Comparison of ENCODE assay signal across 1 cellular context in the genomic region with DNA sequence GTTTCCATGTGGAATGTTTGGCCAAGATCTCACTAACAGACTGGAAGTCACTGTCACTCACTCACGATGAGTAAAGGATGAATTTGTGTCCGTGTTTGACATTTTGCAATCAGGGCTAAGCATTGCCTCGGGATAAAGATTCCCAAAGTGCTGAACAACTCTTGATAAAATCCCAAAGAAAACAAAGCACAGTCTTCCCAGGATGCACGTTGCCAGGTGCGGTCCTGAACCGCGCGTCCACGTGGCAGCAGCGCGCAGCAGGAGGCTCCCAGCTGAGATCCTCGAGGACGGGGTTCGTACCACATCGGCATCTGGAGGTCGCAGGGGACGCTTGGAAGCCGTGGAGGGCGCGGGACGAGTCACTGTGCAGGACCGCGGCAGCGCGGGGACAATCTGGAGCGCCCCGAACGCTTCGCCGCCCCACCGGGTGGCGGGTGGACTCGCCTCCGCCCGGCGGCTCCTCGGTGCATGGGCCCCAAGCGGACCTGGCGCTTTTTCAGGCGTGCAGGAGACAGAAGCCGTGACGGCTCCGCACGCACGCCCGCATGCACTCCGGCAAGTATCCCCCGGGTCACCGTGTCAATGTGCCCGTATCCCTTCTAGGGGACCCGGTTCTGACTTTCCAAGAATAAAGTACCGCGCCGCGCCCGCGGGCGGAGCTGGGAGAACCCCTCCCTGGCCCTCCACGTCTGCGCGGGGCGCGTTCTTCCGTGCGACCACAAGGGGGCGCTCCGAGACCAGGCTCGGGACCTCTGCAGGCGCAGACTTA.
TF ChIP-seq lines count a peak whose summit lies in the region.

No MANE protein-coding gene starts in this region.

TF ChIP-seq in HepG2, 621 proteins besides CTCF, POLR2A, EP300 and RAD21 (continued from another document and continues in another):
- TF ChIP-seq ZNF567 (CRISPR knock-in tag; IDR thresholded peaks at IDR 0.05; ENCODE audit: borderline replicate concordance) = peak; percentile 73; the same call in 1 of the 2 replicates
- TF ChIP-seq TMF1 (CRISPR knock-in tag; IDR thresholded peaks at IDR 0.05; ENCODE audit: low read depth) = peak; percentile 66; the same call in 1 of the 2 replicates
- no peak for TF ChIP-seq SP140L (CRISPR knock-in tag; IDR thresholded peaks at IDR 0.05; ENCODE audit: borderline replicate concordance)
- TF ChIP-seq HOXA5 (CRISPR knock-in tag; IDR thresholded peaks at IDR 0.05) = peak; percentile 32
- no peak; the same call in 1 of the 2 replicates for TF ChIP-seq TCF7 (IDR thresholded peaks at IDR 0.05; ENCODE audit: low read depth)
- 0 out of 2 replicates have a peak, but pooled peaks have one; percentile 10 for TF ChIP-seq MAF1 (CRISPR knock-in tag; IDR thresholded peaks at IDR 0.05; ENCODE audit: borderline replicate concordance)
- TF ChIP-seq CBX1 (IDR thresholded peaks at IDR 0.05; ENCODE audit: low read depth) = no peak
- TF ChIP-seq, protein P1, sequence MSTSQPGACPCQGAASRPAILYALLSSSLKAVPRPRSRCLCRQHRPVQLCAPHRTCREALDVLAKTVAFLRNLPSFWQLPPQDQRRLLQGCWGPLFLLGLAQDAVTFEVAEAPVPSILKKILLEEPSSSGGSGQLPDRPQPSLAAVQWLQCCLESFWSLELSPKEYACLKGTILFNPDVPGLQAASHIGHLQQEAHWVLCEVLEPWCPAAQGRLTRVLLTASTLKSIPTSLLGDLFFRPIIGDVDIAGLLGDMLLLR (CRISPR knock-in tag; IDR thresholded peaks at IDR 0.05) = peak; percentile 96
- peak; percentile 98; the same call in 1 of the 2 replicates for TF ChIP-seq ZNF235 (CRISPR knock-in tag; IDR thresholded peaks at IDR 0.05; ENCODE audit: borderline replicate concordance)
- TF ChIP-seq NFRKB (IDR thresholded peaks at IDR 0.05) = no peak
- TF ChIP-seq GATA4 (IDR thresholded peaks at IDR 0.05; ENCODE audit: borderline replicate concordance, low read depth) = no peak
- peak; percentile 82; the same call in 1 of the 2 replicates for TF ChIP-seq ZBTB42 (CRISPR knock-in tag; IDR thresholded peaks at IDR 0.05)
- TF ChIP-seq ZFP41 (CRISPR knock-in tag; IDR thresholded peaks at IDR 0.05; ENCODE audit: borderline replicate concordance) = peak; percentile 98
- TF ChIP-seq, protein P2, sequence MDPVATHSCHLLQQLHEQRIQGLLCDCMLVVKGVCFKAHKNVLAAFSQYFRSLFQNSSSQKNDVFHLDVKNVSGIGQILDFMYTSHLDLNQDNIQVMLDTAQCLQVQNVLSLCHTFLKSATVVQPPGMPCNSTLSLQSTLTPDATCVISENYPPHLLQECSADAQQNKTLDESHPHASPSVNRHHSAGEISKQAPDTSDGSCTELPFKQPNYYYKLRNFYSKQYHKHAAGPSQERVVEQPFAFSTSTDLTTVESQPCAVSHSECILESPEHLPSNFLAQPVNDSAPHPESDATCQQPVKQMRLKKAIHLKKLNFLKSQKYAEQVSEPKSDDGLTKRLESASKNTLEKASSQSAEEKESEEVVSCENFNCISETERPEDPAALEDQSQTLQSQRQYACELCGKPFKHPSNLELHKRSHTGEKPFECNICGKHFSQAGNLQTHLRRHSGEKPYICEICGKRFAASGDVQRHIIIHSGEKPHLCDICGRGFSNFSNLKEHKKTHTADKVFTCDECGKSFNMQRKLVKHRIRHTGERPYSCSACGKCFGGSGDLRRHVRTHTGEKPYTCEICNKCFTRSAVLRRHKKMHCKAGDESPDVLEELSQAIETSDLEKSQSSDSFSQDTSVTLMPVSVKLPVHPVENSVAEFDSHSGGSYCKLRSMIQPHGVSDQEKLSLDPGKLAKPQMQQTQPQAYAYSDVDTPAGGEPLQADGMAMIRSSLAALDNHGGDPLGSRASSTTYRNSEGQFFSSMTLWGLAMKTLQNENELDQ (CRISPR knock-in tag; IDR thresholded peaks at IDR 0.05; ENCODE audit: borderline replicate concordance) = no peak
- TF ChIP-seq ARID2 (CRISPR knock-in tag; IDR thresholded peaks at IDR 0.05; ENCODE audit: borderline replicate concordance) = peak; percentile 71; the same call in 1 of the 2 replicates
- TF ChIP-seq, protein P3, sequence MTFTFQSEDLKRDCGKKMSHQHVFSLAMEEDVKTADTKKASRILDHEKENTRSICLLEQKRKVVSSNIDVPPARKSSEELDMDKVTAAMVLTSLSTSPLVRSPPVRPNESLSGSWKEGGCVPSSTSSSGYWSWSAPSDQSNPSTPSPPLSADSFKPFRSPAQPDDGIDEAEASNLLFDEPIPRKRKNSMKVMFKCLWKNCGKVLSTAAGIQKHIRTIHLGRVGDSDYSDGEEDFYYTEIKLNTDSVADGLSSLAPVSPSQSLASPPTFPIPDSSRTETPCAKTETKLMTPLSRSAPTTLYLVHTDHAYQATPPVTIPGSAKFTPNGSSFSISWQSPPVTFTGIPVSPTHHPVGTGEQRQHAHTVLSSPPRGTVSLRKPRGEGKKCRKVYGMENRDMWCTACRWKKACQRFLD (CRISPR knock-in tag; IDR thresholded peaks at IDR 0.05; ENCODE audit: borderline replicate concordance) = peak; percentile 68; the same call in 1 of the 2 replicates
- TF ChIP-seq HOXA7 (CRISPR knock-in tag; IDR thresholded peaks at IDR 0.05) = peak; percentile 86; the same call in 1 of the 2 replicates
- TF ChIP-seq, protein P4, sequence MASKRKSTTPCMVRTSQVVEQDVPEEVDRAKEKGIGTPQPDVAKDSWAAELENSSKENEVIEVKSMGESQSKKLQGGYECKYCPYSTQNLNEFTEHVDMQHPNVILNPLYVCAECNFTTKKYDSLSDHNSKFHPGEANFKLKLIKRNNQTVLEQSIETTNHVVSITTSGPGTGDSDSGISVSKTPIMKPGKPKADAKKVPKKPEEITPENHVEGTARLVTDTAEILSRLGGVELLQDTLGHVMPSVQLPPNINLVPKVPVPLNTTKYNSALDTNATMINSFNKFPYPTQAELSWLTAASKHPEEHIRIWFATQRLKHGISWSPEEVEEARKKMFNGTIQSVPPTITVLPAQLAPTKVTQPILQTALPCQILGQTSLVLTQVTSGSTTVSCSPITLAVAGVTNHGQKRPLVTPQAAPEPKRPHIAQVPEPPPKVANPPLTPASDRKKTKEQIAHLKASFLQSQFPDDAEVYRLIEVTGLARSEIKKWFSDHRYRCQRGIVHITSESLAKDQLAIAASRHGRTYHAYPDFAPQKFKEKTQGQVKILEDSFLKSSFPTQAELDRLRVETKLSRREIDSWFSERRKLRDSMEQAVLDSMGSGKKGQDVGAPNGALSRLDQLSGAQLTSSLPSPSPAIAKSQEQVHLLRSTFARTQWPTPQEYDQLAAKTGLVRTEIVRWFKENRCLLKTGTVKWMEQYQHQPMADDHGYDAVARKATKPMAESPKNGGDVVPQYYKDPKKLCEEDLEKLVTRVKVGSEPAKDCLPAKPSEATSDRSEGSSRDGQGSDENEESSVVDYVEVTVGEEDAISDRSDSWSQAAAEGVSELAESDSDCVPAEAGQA (IDR thresholded peaks at IDR 0.05; ENCODE audit: low read depth) = no peak
- TF ChIP-seq, protein P4 (CRISPR knock-in tag; IDR thresholded peaks at IDR 0.05; ENCODE audit: borderline replicate concordance) = peak; percentile 74; the same call in 1 of the 2 replicates
- peak; percentile 98; the same call in 1 of the 2 replicates for TF ChIP-seq ZNF839 (CRISPR knock-in tag; IDR thresholded peaks at IDR 0.05; ENCODE audit: borderline replicate concordance)
- TF ChIP-seq POGZ (CRISPR knock-in tag; IDR thresholded peaks at IDR 0.05) = peak; percentile 33; the same call in 1 of the 2 replicates
- TF ChIP-seq ARNT (IDR thresholded peaks at IDR 0.05) = no peak
- TF ChIP-seq, protein P5, sequence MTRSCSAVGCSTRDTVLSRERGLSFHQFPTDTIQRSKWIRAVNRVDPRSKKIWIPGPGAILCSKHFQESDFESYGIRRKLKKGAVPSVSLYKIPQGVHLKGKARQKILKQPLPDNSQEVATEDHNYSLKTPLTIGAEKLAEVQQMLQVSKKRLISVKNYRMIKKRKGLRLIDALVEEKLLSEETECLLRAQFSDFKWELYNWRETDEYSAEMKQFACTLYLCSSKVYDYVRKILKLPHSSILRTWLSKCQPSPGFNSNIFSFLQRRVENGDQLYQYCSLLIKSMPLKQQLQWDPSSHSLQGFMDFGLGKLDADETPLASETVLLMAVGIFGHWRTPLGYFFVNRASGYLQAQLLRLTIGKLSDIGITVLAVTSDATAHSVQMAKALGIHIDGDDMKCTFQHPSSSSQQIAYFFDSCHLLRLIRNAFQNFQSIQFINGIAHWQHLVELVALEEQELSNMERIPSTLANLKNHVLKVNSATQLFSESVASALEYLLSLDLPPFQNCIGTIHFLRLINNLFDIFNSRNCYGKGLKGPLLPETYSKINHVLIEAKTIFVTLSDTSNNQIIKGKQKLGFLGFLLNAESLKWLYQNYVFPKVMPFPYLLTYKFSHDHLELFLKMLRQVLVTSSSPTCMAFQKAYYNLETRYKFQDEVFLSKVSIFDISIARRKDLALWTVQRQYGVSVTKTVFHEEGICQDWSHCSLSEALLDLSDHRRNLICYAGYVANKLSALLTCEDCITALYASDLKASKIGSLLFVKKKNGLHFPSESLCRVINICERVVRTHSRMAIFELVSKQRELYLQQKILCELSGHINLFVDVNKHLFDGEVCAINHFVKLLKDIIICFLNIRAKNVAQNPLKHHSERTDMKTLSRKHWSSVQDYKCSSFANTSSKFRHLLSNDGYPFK (CRISPR knock-in tag; IDR thresholded peaks at IDR 0.05; ENCODE audit: borderline replicate concordance) = peak; percentile 76; the same call in 1 of the 2 replicates
- TF ChIP-seq, protein P6, sequence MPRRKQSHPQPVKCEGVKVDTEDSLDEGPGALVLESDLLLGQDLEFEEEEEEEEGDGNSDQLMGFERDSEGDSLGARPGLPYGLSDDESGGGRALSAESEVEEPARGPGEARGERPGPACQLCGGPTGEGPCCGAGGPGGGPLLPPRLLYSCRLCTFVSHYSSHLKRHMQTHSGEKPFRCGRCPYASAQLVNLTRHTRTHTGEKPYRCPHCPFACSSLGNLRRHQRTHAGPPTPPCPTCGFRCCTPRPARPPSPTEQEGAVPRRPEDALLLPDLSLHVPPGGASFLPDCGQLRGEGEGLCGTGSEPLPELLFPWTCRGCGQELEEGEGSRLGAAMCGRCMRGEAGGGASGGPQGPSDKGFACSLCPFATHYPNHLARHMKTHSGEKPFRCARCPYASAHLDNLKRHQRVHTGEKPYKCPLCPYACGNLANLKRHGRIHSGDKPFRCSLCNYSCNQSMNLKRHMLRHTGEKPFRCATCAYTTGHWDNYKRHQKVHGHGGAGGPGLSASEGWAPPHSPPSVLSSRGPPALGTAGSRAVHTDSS (CRISPR knock-in tag; conservative IDR thresholded peaks at IDR 0.05) = no peak
- TF ChIP-seq, protein P7, sequence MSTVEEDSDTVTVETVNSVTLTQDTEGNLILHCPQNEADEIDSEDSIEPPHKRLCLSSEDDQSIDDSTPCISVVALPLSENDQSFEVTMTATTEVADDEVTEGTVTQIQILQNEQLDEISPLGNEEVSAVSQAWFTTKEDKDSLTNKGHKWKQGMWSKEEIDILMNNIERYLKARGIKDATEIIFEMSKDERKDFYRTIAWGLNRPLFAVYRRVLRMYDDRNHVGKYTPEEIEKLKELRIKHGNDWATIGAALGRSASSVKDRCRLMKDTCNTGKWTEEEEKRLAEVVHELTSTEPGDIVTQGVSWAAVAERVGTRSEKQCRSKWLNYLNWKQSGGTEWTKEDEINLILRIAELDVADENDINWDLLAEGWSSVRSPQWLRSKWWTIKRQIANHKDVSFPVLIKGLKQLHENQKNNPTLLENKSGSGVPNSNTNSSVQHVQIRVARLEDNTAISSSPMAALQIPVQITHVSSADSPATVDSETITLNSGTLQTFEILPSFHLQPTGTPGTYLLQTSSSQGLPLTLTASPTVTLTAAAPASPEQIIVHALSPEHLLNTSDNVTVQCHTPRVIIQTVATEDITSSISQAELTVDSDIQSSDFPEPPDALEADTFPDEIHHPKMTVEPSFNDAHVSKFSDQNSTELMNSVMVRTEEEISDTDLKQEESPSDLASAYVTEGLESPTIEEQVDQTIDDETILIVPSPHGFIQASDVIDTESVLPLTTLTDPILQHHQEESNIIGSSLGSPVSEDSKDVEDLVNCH (CRISPR knock-in tag; IDR thresholded peaks at IDR 0.05) = no peak
